In the genomic region with DNA sequence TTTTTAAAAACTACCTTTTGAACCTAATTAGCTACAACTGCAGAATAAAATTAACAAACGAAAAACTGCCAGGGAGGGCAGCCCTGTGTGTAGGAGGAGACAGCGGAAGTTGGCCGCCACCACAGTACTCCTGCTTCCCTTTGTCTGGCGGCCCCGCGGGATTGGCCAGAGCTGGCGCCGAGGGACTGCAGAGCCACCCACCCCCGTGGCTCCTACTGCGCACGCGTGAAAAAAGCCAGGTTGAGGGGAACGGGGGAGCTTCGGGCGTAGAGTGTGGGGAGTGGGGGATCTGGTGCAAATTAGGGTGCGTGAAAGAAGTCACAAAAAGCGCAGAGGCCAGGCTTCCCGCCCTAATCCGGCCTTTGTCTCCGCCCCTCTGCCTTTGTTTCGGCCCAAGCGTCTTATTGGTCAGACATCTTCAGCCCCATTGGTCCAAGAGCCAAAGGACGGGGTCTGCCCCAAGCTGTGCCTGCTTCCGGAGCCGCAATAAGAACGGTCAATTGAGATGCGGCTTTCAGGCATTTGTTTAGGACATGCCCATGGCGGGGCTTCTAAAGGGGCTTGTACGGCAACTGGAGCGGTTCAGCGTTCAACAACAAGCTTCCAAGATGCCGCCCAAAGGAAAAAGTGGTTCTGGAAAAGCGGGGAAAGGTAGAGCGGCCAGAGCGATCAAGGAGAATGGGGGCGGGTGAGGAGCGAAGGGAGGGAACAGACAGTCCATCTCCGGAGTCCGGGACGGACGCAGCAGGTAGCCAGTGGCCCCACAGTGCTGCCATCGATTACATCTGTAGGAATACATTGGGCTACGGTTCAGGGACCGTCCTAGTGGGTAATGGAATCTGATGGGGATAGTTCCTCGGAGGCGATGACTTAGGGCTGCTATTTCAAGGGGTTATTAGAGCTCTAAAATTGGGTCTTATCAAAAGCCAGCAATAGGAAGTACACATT, we compare ENCODE assay signal across 8 cellular contexts. TPM values are rescaled to one million over a fixed set of nuclear protein-coding genes. Genes with fewer than 3 reads are reported as not detected.
A peak's percentile ranks its signal among the peaks of the same experiment; 100 is the strongest.
DNase-seq lines count a peak whose midpoint lies in the region; TF ChIP-seq lines count a peak whose summit lies in the region.

A gene (plus strand): TSS at position 580 of the 948 bp plus-strand sequence. CDS start 29 bp downstream, at position 609.

- peak within 1 kb of the TSS; percentile 72 for H4K5ac ChIP-seq in H9 (ENCODE audit: insufficient read length, low read depth, low read length)

- H3K9me3 ChIP-seq in H9 (ENCODE audit: control insufficient read depth, low read depth, low read length) (peaks cover 45% of the 10 kb centered on the region), neural cell (ENCODE audit: low read length) (no peaks in the 10 kb centered on the region), stomach (no peaks in the 10 kb centered on the region)

- TF ChIP-seq EP300 in neural cell (conservative IDR thresholded peaks at IDR 0.05; ENCODE audit: poor library complexity, severe bottlenecking) (peak; percentile 36), stomach (IDR thresholded peaks at IDR 0.05) (no peak)

- H3K9me2 ChIP-seq in neural cell (ENCODE audit: insufficient read depth, low read length), result no peaks in the 10 kb centered on the region

- no peak within 1 kb of the TSS for H3T11ph ChIP-seq in H9 (ENCODE audit: low read length)

- intact Hi-C loops in stomach (cut with DNase I; ENCODE audit: low total_unique reads), result no loop called here

- H3K79me2 ChIP-seq in H9 (ENCODE audit: insufficient read depth, low read length) (no peaks in the 10 kb centered on the region; the same call in 1 of the 2 replicates), neural cell (replicated peaks; ENCODE audit: insufficient read depth, low read length) (no peaks in the 10 kb centered on the region)

- peaks cover 0 to 5% of the 10 kb centered on the region in 2 experiments; a peak in 1 of 4 replicates for H3K4me1 Mint-ChIP-seq in H9

- peak within 1 kb of the TSS; percentile 80 for H3K4me3 ChIP-seq in neural cell (ENCODE audit: low read length)
- peak within 1 kb of the TSS; percentile 57 to 79 (median 62) for H3K4me3 ChIP-seq in stomach

- H2AK5ac ChIP-seq in H9 (ENCODE audit: insufficient read length, low read length), result no peak within 1 kb of the TSS

- no peak within 1 kb of the TSS for H3K27ac Mint-ChIP-seq in H9

- H3K36me3 ChIP-seq in neural cell (ENCODE audit: insufficient read depth, low read length), result no peaks in the 10 kb centered on the region
- peaks cover 0 to 4% (median 1%) of the 10 kb centered on the region in 4 donors for H3K36me3 ChIP-seq in stomach

- H3F3A ChIP-seq in neural cell (ENCODE audit: insufficient read depth, low read length, poor library complexity, severe bottlenecking), result no peaks in the 10 kb centered on the region

- no peaks in the 10 kb centered on the region for H3K23me2 ChIP-seq in H9 (ENCODE audit: insufficient read length, low read depth, low read length, poor library complexity, severe bottlenecking)

- no peak within 1 kb of the TSS for H3K4me3 Mint-ChIP-seq in H9

- no peak within 1 kb of the TSS for H4K8ac ChIP-seq in H9 (replicated peaks; ENCODE audit: insufficient read length, low read depth, low read length)

- peak within 1 kb of the TSS; percentile 41 for H3K27ac ChIP-seq in H9 (ENCODE audit: insufficient read length, low read depth, low read length)
- peak within 1 kb of the TSS; percentile 93 for H3K27ac ChIP-seq in neural cell (ENCODE audit: low read length)
- peak within 1 kb of the TSS; percentile 64 to 85 (median 84) for H3K27ac ChIP-seq in stomach

- H3K23ac ChIP-seq in H9 (ENCODE audit: insufficient read length, low read depth, low read length), result no peak within 1 kb of the TSS

- H3K4me2 ChIP-seq in H9 (ENCODE audit: insufficient read depth, insufficient read length, low read length) (peak within 1 kb of the TSS; percentile 47), neural cell (ENCODE audit: low read length) (peak within 1 kb of the TSS; percentile 65)

- TF ChIP-seq POLR2A in Raji (IDR thresholded peaks at IDR 0.05; ENCODE audit: insufficient read depth, low read depth, low read length) (peak; percentile 63), stomach (IDR thresholded peaks at IDR 0.05) (no peak)

- peaks cover 32 to 39% of the 10 kb centered on the region in 2 experiments for H3K9me3 Mint-ChIP-seq in H9

- H3K9ac ChIP-seq in H9 (ENCODE audit: extremely low read depth, insufficient read length, low read length), result peak within 1 kb of the TSS; percentile 71
- peak within 1 kb of the TSS; percentile 82 for H3K9ac ChIP-seq in neural cell (ENCODE audit: low read length)

- H2BK5ac ChIP-seq in H9 (ENCODE audit: insufficient read length, low read length), result no peak within 1 kb of the TSS

- no peak within 1 kb of the TSS for H3K4ac ChIP-seq in H9 (ENCODE audit: low read depth, low read length)

- TF ChIP-seq RAD21 in neural cell (conservative IDR thresholded peaks at IDR 0.05), result peak; percentile 41

- H3K4me1 ChIP-seq in H9 (ENCODE audit: insufficient read depth, low read length) (no peaks in the 10 kb centered on the region), stomach (peaks cover 0 to 23% (median 14%) of the 10 kb centered on the region in 4 donors)

- H3K36me3 Mint-ChIP-seq in H9 (ENCODE audit: insufficient read depth in 1 of 3, low read depth in 3 of 3), result peaks cover 7 to 16% (median 11%) of the 10 kb centered on the region in 3 experiments

- TF ChIP-seq CTCF in H9 (conservative IDR thresholded peaks at IDR 0.05) (no peak), neural cell (IDR thresholded peaks at IDR 0.05; ENCODE audit: poor library complexity, severe bottlenecking) (no peak), stomach (IDR thresholded peaks at IDR 0.05) (no peak)

- H3K56ac ChIP-seq in H9 (ENCODE audit: insufficient read length, low read depth, low read length), result no peak within 1 kb of the TSS

- H3K18ac ChIP-seq in H9 (ENCODE audit: insufficient read length, low read depth, low read length), result no peak within 1 kb of the TSS

- H2BK20ac ChIP-seq in H9 (ENCODE audit: low read depth, low read length, poor library complexity, severe bottlenecking), result no peak within 1 kb of the TSS

- peak within 1 kb of the TSS; percentile 86; the same call in 1 of the 2 replicates for H3K14ac ChIP-seq in H9 (ENCODE audit: insufficient read depth, low read length)

- no peak within 1 kb of the TSS for H2BK15ac ChIP-seq in H9 (ENCODE audit: low read depth, low read length)

- H4K91ac ChIP-seq in H9 (ENCODE audit: insufficient read length, low read depth, low read length), result no peak within 1 kb of the TSS

- DNase-seq in ELF-1 (ENCODE audit: low read depth, low spot score) (peak; percentile 100), H9 (peak; percentile 95), M059J (ENCODE audit: low read depth) (peak; percentile 99), fibroblast of the conjunctiva (ENCODE audit: low read depth) (peak; percentile 95), stomach (peak; percentile 84)
- peak; percentile 81 for DNase-seq in activated effector memory CD4-positive, alpha-beta T cell treated with Interleukin-2 at 50 U/mL for 16 hours

- peaks cover 5% of the 10 kb centered on the region for H3K27me3 Mint-ChIP-seq in H9 (ENCODE audit: low read depth)

- H4K20me1 ChIP-seq in H9 (ENCODE audit: control insufficient read depth, insufficient read depth, insufficient read length), result peaks cover 3% of the 10 kb centered on the region
- H4K20me1 ChIP-seq in neural cell (ENCODE audit: insufficient read depth), result no peaks in the 10 kb centered on the region

- H3K79me1 ChIP-seq in H9 (ENCODE audit: insufficient read depth, low read depth, low read length, poor library complexity, severe bottlenecking), result no peaks in the 10 kb centered on the region

- H2AFZ ChIP-seq in H9 (ENCODE audit: low read length), result no peak within 1 kb of the TSS
- H2AFZ ChIP-seq in neural cell (ENCODE audit: low read depth, low read length), result no peak within 1 kb of the TSS

- no peak within 1 kb of the TSS for H2BK12ac ChIP-seq in H9 (ENCODE audit: insufficient read length, low read depth, low read length)

- H3K27me3 ChIP-seq in H9 (ENCODE audit: insufficient read depth, low read length) (no peaks in the 10 kb centered on the region), neural cell (ENCODE audit: insufficient read depth, low read depth, low read length) (no peaks in the 10 kb centered on the region), stomach (peaks cover 0 to 7% (median 0%) of the 10 kb centered on the region in 3 donors)

- no CpG with 5 or more reads among the region's 46 CpGs for WGBS in H9 (ENCODE audit: extremely low coverage, insufficient read length, low lambda C conversion rate)
- 0 to 23% (median 4%) methylated on average over 37 to 46 of the region's 46 CpGs for WGBS in stomach, 5 donors

- peak within 1 kb of the TSS; percentile 10 for H2BK120ac ChIP-seq in H9 (ENCODE audit: low read depth, low read length, poor library complexity, severe bottlenecking)

TF ChIP-seq in neural cell, 6 proteins besides CTCF, POLR2A, EP300 and RAD21 (continues in another document):
- peak; percentile 59 for TF ChIP-seq MXI1 (conservative IDR thresholded peaks at IDR 0.05; ENCODE audit: poor library complexity, severe bottlenecking)
- TF ChIP-seq, protein P1, sequence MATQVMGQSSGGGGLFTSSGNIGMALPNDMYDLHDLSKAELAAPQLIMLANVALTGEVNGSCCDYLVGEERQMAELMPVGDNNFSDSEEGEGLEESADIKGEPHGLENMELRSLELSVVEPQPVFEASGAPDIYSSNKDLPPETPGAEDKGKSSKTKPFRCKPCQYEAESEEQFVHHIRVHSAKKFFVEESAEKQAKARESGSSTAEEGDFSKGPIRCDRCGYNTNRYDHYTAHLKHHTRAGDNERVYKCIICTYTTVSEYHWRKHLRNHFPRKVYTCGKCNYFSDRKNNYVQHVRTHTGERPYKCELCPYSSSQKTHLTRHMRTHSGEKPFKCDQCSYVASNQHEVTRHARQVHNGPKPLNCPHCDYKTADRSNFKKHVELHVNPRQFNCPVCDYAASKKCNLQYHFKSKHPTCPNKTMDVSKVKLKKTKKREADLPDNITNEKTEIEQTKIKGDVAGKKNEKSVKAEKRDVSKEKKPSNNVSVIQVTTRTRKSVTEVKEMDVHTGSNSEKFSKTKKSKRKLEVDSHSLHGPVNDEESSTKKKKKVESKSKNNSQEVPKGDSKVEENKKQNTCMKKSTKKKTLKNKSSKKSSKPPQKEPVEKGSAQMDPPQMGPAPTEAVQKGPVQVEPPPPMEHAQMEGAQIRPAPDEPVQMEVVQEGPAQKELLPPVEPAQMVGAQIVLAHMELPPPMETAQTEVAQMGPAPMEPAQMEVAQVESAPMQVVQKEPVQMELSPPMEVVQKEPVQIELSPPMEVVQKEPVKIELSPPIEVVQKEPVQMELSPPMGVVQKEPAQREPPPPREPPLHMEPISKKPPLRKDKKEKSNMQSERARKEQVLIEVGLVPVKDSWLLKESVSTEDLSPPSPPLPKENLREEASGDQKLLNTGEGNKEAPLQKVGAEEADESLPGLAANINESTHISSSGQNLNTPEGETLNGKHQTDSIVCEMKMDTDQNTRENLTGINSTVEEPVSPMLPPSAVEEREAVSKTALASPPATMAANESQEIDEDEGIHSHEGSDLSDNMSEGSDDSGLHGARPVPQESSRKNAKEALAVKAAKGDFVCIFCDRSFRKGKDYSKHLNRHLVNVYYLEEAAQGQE (IDR thresholded peaks at IDR 0.05; ENCODE audit: borderline replicate concordance), result peak; percentile 68

RNA-seq across cellular contexts. Expression of the gene that starts here (rescaled TPM):
- 15.6 and 16.3 TPM in 2 replicates for total RNA-seq in H9 (2021)
- 45.1 and 56.9 TPM in 2 replicates for total RNA-seq in M059J (2014; rRNA removed; shearing (Covaris generic))
- polyA plus RNA-seq in neural cell, result 40.7 and 49.3 TPM in 2 replicates
- 20.7 and 26.2 TPM in 2 replicates for polyA minus RNA-seq in neural cell
- 10 to 100 TPM in 1 of 5 donors, 1 to 10 TPM in 1, under 1 TPM in 1, not detected in 2; 0.45 to 15.4 (median 7.2) TPM for total RNA-seq in stomach
- polyA plus RNA-seq in stomach, result 10 to 100 TPM; 17.4 to 37.8 (median 27.5) TPM

Comparison
In these comparisons a context has a peak if more than half of its experiments do, and no peak if none do; other contexts are left out.
1. Peak in every context shown above with its lines: DNase-seq, H3K4me3 ChIP-seq and H3K27ac ChIP-seq.
2. H3K27ac ChIP-seq: peak in every context shown above with its lines; median percentile 93 in neural cell; 84 in stomach; 41 in H9.